11 cellular contexts compared by ENCODE assay signal in genomic region chr3:188229726-188230125, GRCh38.
"Had no signal": no experiment of that assay in that cellular context is flagged by ENCODE, and none has a peak within 500 bp of the region (broad histone marks: within the 10 kb centered on the region; RNA-seq: fewer than 3 reads in every experiment).

No MANE protein-coding gene starts in this region.

- ATAC-seq: activated T-helper 17 cell treated with anti-CD3 and anti-CD28 coated beads, Interleukin-2, amount 50 U/mL, for 72 hours; effector memory CD8-positive, alpha-beta T cell; lower lobe of right lung; T-helper 17 cell had no signal

- DNase-seq: activated CD4-positive, alpha-beta T cell treated with anti-CD3 and anti-CD28 coated beads, Interleukin-2, amount 10 ng/mL, durations not matched to agents 7 days and 5 days; activated CD4-positive, CD25-positive, alpha-beta regulatory T cell; activated naive CD4-positive, alpha-beta T cell treated with anti-CD3 and anti-CD28 coated beads for 36 hours; activated T-cell treated with anti-CD3 and anti-CD28 coated beads for 4 hours; effector memory CD8-positive, alpha-beta T cell; erythroblast; glutamatergic neuron; immature natural killer cell; lower lobe of right lung; T-helper 17 cell had no signal

- H3K27ac ChIP-seq: lower lobe of right lung had no signal

- H3K9me3 ChIP-seq: lower lobe of right lung had no signal

- H3K36me3 ChIP-seq: lower lobe of right lung had no signal

- H3K4me3 ChIP-seq: lower lobe of right lung had no signal
